19 cellular contexts compared by ENCODE assay signal in genomic region chr6:140540743-140541142, GRCh38.
A peak's percentile ranks its signal among the peaks of the same experiment; 100 is the strongest.
DNase-seq lines count a peak whose midpoint lies in the region; ATAC-seq, FAIRE-seq and TF ChIP-seq lines count a peak whose summit lies in the region.
"Had no signal": no experiment of that assay in that cellular context is flagged by ENCODE, and none has a peak within 500 bp of the region (broad histone marks: within the 10 kb centered on the region; RNA-seq: fewer than 3 reads in every experiment).

No MANE protein-coding gene starts in this region.

- peak overlapping the region; percentile 21; the same call in 1 of the 2 replicates for H3K4me2 ChIP-seq in OCI-LY3 (ENCODE audit: low read length)
- H3K4me2 ChIP-seq in hepatocyte: no peak overlapping the region
- H3K4me2 ChIP-seq: KMS-11 had no signal

- H2AFZ ChIP-seq in OCI-LY3 (ENCODE audit: low read depth, low read length): no peak overlapping the region
- H2AFZ ChIP-seq in hepatocyte: no peak overlapping the region

- TF ChIP-seq CTCF in OCI-LY3 (IDR thresholded peaks at IDR 0.05; ENCODE audit: low read depth, low read length) (no peak), foreskin keratinocyte (conservative IDR thresholded peaks at IDR 0.05) (no peak), hepatocyte (IDR thresholded peaks at IDR 0.05; ENCODE audit: poor library complexity) (no peak)

- H3K27me3 ChIP-seq in OCI-LY3 (ENCODE audit: low read depth, low read length) (no peaks in the 10 kb centered on the region), foreskin keratinocyte (no peaks in the 10 kb centered on the region), hepatocyte (no peaks in the 10 kb centered on the region)
- H3K27me3 ChIP-seq: MG63, Peyer's patch had no signal

- peaks cover 6% of the 10 kb centered on the region for H3K4me1 ChIP-seq in OCI-LY3 (ENCODE audit: low read length)
- H3K4me1 ChIP-seq in foreskin keratinocyte: peaks cover 22% of the 10 kb centered on the region
- peaks cover 14% of the 10 kb centered on the region for H3K4me1 ChIP-seq in hepatocyte (ENCODE audit: insufficient read depth)
- H3K4me1 ChIP-seq: Peyer's patch had no signal

- no peak overlapping the region for H3K4me3 ChIP-seq in OCI-LY3 (ENCODE audit: low read length)
- no peak overlapping the region for H3K4me3 ChIP-seq in hepatocyte
- H3K4me3 ChIP-seq: HAP-1, MG63, Peyer's patch had no signal

- no peak for DNase-seq in foreskin keratinocyte
- no peak for DNase-seq in D341Med (ENCODE audit: low spot score)
- no peak for DNase-seq in posterior vena cava (ENCODE audit: low spot score)
- DNase-seq in hepatocyte (ENCODE audit: low spot score): no peak
- DNase-seq in cortex of kidney (lab: John Stamatoyannopoulos, UW): no peak
- DNase-seq: Calu3; CD4-positive, CD25-positive, alpha-beta regulatory T cell; DMS79 treated with DMSO at 0.1 percent for 48 hours; MG63; NCI-H1105; NCI-H1694 treated with DMSO at 0.1 percent for 48 hours; NK-92 treated with Interleukin-12 subunit alpha and Interleukin-12 subunit beta, amount 100 ng/mL, for 24 hours; Peyer's patch; SHP77 had no signal

- no peak overlapping the region for H3K9ac ChIP-seq in OCI-LY3 (ENCODE audit: low read length)
- H3K9ac ChIP-seq: KMS-11 had no signal

- H4K20me1 ChIP-seq in OCI-LY3 (ENCODE audit: insufficient read depth, low read length) (no peaks in the 10 kb centered on the region), hepatocyte (ENCODE audit: insufficient read depth, poor library complexity, severe bottlenecking) (no peaks in the 10 kb centered on the region)

- no peaks in the 10 kb centered on the region; the same call in 1 of the 2 replicates for H3K9me3 ChIP-seq in OCI-LY3 (ENCODE audit: insufficient read depth, low read length)
- H3K9me3 ChIP-seq in hepatocyte (ENCODE audit: low read depth): no peaks in the 10 kb centered on the region
- H3K9me3 ChIP-seq: HAP-1, Peyer's patch had no signal

- 94% methylated on average over 1 of the region's 1 CpG for WGBS in hepatocyte (ENCODE audit: low lambda C conversion rate, missing lambda C conversion rate)

- H3K9me2 ChIP-seq in hepatocyte (replicated peaks; ENCODE audit: insufficient read depth): no peaks in the 10 kb centered on the region

- no peaks in the 10 kb centered on the region for H3K36me3 ChIP-seq in OCI-LY3 (replicated peaks; ENCODE audit: low read depth, low read length)
- no peaks in the 10 kb centered on the region for H3K36me3 ChIP-seq in hepatocyte (replicated peaks; ENCODE audit: insufficient read depth, low read depth)
- H3K36me3 ChIP-seq: HAP-1, Peyer's patch had no signal

- no peak overlapping the region for H3K27ac ChIP-seq in OCI-LY3 (ENCODE audit: low read length)
- peak overlapping the region; percentile 9 for H3K27ac ChIP-seq in foreskin keratinocyte
- H3K27ac ChIP-seq in hepatocyte: no peak overlapping the region
- H3K27ac ChIP-seq: KMS-11, Peyer's patch had no signal

- intact Hi-C loops in posterior vena cava (cut with DNase I): no loop called here

- ATAC-seq in GM21360 (IDR thresholded peaks at IDR 0.05; ENCODE audit: unreplicated experiment): peak; percentile 45
- ATAC-seq in foreskin keratinocyte: no peak

- H3K79me2 ChIP-seq in OCI-LY3 (ENCODE audit: low read length) (no peaks in the 10 kb centered on the region), hepatocyte (no peaks in the 10 kb centered on the region)

- FAIRE-seq in A204.1 (lab: Jason Lieb, UNC): peak; percentile 83
